In genomic region chr10:98815039-98815660, GRCh38 we compare ENCODE assay signal across 26 cellular contexts.
"Had no signal": no experiment of that assay in that cellular context is flagged by ENCODE, and none has a peak within 500 bp of the region (broad histone marks: within the 10 kb centered on the region; RNA-seq: fewer than 3 reads in every experiment).

No MANE protein-coding gene starts in this region.

- H3K4me3 ChIP-seq: ascending aorta, body of pancreas had no signal

- H3K9me3 ChIP-seq: ascending aorta, body of pancreas had no signal

- DNase-seq: activated CD4-positive, alpha-beta T cell treated with anti-CD3 and anti-CD28 coated beads for 48 hours; activated CD4-positive, alpha-beta T cell treated with anti-CD3 and anti-CD28 coated beads, Interleukin-2, amount 50 U/mL, for 4 hours; activated CD4-positive, CD25-positive, alpha-beta regulatory T cell treated with anti-CD3 and anti-CD28 coated beads, Interleukin-2, amount 50 U/mL, for 72 hours; activated CD8-positive, alpha-beta memory T cell treated with anti-CD3 and anti-CD28 coated beads, Interleukin-2, amount 50 U/mL, for 48 hours; activated CD8-positive, alpha-beta T cell treated with anti-CD3 and anti-CD28 coated beads, Interleukin-2, amount 10 ng/mL, durations not matched to agents 7 days and 5 days; activated effector memory CD4-positive, alpha-beta T cell treated with Interleukin-2 at 50 U/mL for 16 hours; activated naive CD4-positive, alpha-beta T cell treated with Interleukin-2 at 50 U/mL for 16 hours; activated naive CD8-positive, alpha-beta T cell treated with anti-CD3 and anti-CD28 coated beads, Interleukin-2, amount 50 U/mL, for 24 hours; activated T-cell treated with anti-CD3 and anti-CD28 coated beads, Interleukin-2, amount 50 U/mL, for 1 hour; amniotic stem cell; body of pancreas; central memory CD4-positive, alpha-beta T cell; NCI-H1092; NCI-H1417; NCI-H1694; NCI-H2029; NCI-H2107; NCI-H2171 treated with DMSO at 0.1 percent for 48 hours; NCI-H226; NCI-H526 treated with DMSO at 0.1 percent for 48 hours; NCI-H82; SHP77 treated with DMSO at 0.1 percent for 48 hours had no signal

- H3K4me1 Mint-ChIP-seq: activated naive CD8-positive, alpha-beta T cell treated with anti-CD3 and anti-CD28 coated beads, Interleukin-2, amount 50 U/mL, for 24 hours had no signal

- FAIRE-seq: bronchial epithelial cell had no signal

- H3K36me3 ChIP-seq: ascending aorta had no signal

- H3K9me3 Mint-ChIP-seq: activated naive CD4-positive, alpha-beta T cell treated with anti-CD3 and anti-CD28 coated beads, Interleukin-2, amount 50 U/mL, for 72 hours; T-helper 1 cell treated with Interleukin-12 subunit alpha and Interleukin-12 subunit beta and Interleukin-4 antibody, amounts not matched to agents 30 μg/mL and 1 μg/mL, for 36 hours had no signal

- H3K4me3 Mint-ChIP-seq: activated CD8-positive, alpha-beta T cell treated with anti-CD3 and anti-CD28 coated beads, Interleukin-2, amount 10 ng/mL, durations not matched to agents 7 days and 5 days; activated naive CD8-positive, alpha-beta T cell treated with anti-CD3 and anti-CD28 coated beads, Interleukin-2, amount 50 U/mL, for 24 hours; T-helper 1 cell treated with Interleukin-12 subunit alpha and Interleukin-12 subunit beta and Interleukin-4 antibody, amounts not matched to agents 30 μg/mL and 1 μg/mL, for 36 hours had no signal

- H3K27ac ChIP-seq: ascending aorta, body of pancreas had no signal

- ATAC-seq: activated CD8-positive, alpha-beta T cell treated with anti-CD3 and anti-CD28 coated beads, Interleukin-2, amount 10 ng/mL, durations not matched to agents 7 days and 5 days; activated naive CD4-positive, alpha-beta T cell treated with anti-CD3 and anti-CD28 coated beads, Interleukin-2, amount 50 U/mL, for 72 hours; activated naive CD8-positive, alpha-beta T cell treated with anti-CD3 and anti-CD28 coated beads, Interleukin-2, amount 50 U/mL, for 24 hours; body of pancreas had no signal

- H3K27me3 ChIP-seq: ascending aorta, body of pancreas had no signal

- H3K36me3 Mint-ChIP-seq: activated naive CD4-positive, alpha-beta T cell treated with anti-CD3 and anti-CD28 coated beads, Interleukin-2, amount 50 U/mL, for 72 hours had no signal

- H3K27ac Mint-ChIP-seq: activated CD8-positive, alpha-beta T cell treated with anti-CD3 and anti-CD28 coated beads, Interleukin-2, amount 10 ng/mL, durations not matched to agents 7 days and 5 days; activated naive CD4-positive, alpha-beta T cell treated with anti-CD3 and anti-CD28 coated beads, Interleukin-2, amount 50 U/mL, for 72 hours; activated naive CD8-positive, alpha-beta T cell treated with anti-CD3 and anti-CD28 coated beads, Interleukin-2, amount 50 U/mL, for 24 hours; T-helper 1 cell treated with Interleukin-12 subunit alpha and Interleukin-12 subunit beta and Interleukin-4 antibody, amounts not matched to agents 30 μg/mL and 1 μg/mL, for 36 hours had no signal

- H3K4me1 ChIP-seq: ascending aorta, body of pancreas had no signal
